Comparison of ENCODE assay signal across 15 cellular contexts in the genomic region with DNA sequence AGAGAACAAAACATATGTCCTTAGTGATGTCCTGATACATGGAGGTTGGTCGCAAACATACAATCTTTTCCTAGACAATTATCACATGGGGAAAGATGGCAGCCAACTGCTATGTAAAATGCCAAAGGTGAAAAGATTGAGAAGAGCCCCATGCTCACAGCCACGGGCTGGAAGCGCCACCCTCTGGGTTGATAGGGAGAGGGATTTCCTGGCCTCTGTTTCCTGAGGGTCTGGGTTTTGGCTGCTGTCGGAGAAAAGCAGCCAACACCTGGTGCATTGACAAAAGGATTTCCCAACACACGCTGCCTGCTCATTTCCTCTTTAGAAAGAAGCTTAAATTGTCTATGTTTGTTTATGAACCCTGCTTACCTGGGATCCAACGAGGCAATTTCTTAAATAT. TPM values are rescaled to one million over a fixed set of nuclear protein-coding genes. Genes with fewer than 3 reads are reported as not detected.
DNase-seq lines count a peak whose midpoint lies in the region; ATAC-seq, FAIRE-seq and TF ChIP-seq lines count a peak whose summit lies in the region.
"Had no signal": no experiment of that assay in that cellular context is flagged by ENCODE, and none has a peak within 500 bp of the region (broad histone marks: within the 10 kb centered on the region; RNA-seq: fewer than 3 reads in every experiment).

No MANE protein-coding gene starts in this region.

- no peak overlapping the region for H3K9ac ChIP-seq in K562 (ENCODE audit: insufficient read depth in 1 of 2, low read depth in 2 of 2, low read length in 2 of 2)

- no peak overlapping the region for H3K27ac ChIP-seq in K562 (ENCODE audit: extremely low read depth, low read depth, low read length)
- H3K27ac ChIP-seq in aorta (ENCODE audit: low read depth in 1 of 2, low read length in 2 of 2): no peak overlapping the region
- H3K27ac ChIP-seq: neutrophil had no signal

- TF ChIP-seq RAD21 in K562 (CRISPR knock-in tag; conservative IDR thresholded peaks at IDR 0.05 in 1 of 2, IDR thresholded peaks at IDR 0.05 in 1 of 2): peak; percentile 60 to 61

- peak; percentile 37 to 48 (median 38); a peak in 4 of 6 replicates for TF ChIP-seq CTCF in K562 (IDR thresholded peaks at IDR 0.05 in 2 of 3, conservative IDR thresholded peaks at IDR 0.05 in 1 of 3; ENCODE audit: insufficient read depth in 2 of 3, low read depth in 1 of 3, low read length in 3 of 3)

- peak; percentile 73 for ATAC-seq in K562
- ATAC-seq in aorta (ENCODE audit: low FRiP score): no peak
- ATAC-seq: activated CD8-positive, alpha-beta memory T cell treated with anti-CD3 and anti-CD28 coated beads, Interleukin-2, amount 10 ng/mL, durations not matched to agents 7 days and 5 days had no signal

- intact Hi-C loops in K562 (cut with micrococcal nuclease) (loop anchor here (5.0 kb wide), 1 partner anchor 96 kb away; no protein-coding TSS in a partner anchor), aorta (cut with DNase I) (no loop called here)

- no peaks in the 10 kb centered on the region for H3K9me1 ChIP-seq in K562 (ENCODE audit: control insufficient read depth, insufficient read depth, low read length)

- TF ChIP-seq POLR2A in K562 (conservative IDR thresholded peaks at IDR 0.05): no peak

- H3K4me1 ChIP-seq in K562 (replicated peaks in 1 of 2; ENCODE audit: control insufficient read depth in 2 of 2, insufficient read depth in 2 of 2, low read length in 2 of 2): no peaks in the 10 kb centered on the region; a peak in 1 of 5 replicates
- H3K4me1 ChIP-seq in aorta (ENCODE audit: control insufficient read depth in 1 of 2, insufficient read depth in 2 of 2, low read length in 2 of 2): no peaks in the 10 kb centered on the region
- H3K4me1 ChIP-seq: Caco-2 had no signal

- no peak overlapping the region for H3K4me2 ChIP-seq in K562 (ENCODE audit: insufficient read depth, low read length)

- in situ Hi-C loops in K562 (cut with MboI): no loop called here

- no peak for TF ChIP-seq EP300 in K562 (IDR thresholded peaks at IDR 0.05; ENCODE audit: low read length)

- FAIRE-seq in K562 (lab: Jason Lieb, UNC): no peak

- POLR2A ChIA-PET in K562 (lab: Yijun Ruan, JAX): interaction anchor here (1.1 kb wide), 1 partner anchor 25 kb away, joined by 3 read pairs; no protein-coding TSS in a partner anchor

- H4K20me1 ChIP-seq in K562 (replicated peaks; ENCODE audit: control insufficient read depth, insufficient read depth, low read length): no peaks in the 10 kb centered on the region

- H3K27me3 ChIP-seq in H7 (ENCODE audit: control insufficient read depth, insufficient read depth, low read length) (no peaks in the 10 kb centered on the region), K562 (ENCODE audit: control insufficient read depth in 2 of 2, insufficient read depth in 2 of 2, low read length in 2 of 2) (peaks cover 3 to 28% of the 10 kb centered on the region in 2 experiments; a peak in 3 of 5 replicates), aorta (ENCODE audit: control insufficient read depth in 1 of 2, insufficient read depth in 2 of 2, low read length in 1 of 2) (no peaks in the 10 kb centered on the region)

- BruUV-seq in K562 (replicated peaks; lab: Mats Ljungman, UMichigan): no TSS peak

- peak; percentile 86 for DNase-seq in ELF-1 (ENCODE audit: low read depth, low spot score)
- DNase-seq in H7: peak; percentile 54
- DNase-seq in K562 (ENCODE audit: extremely low read depth in 1 of 4, low spot score in 3 of 4): peak in 2 of 4 experiments; percentile 10
- peak; percentile 29 for DNase-seq in left kidney (ENCODE audit: low read depth, low spot score)
- DNase-seq in COLO668 (lab: John Stamatoyannopoulos, UW; ENCODE audit: unreplicated experiment): no peak
- no peak for DNase-seq in Ammon's horn (ENCODE audit: low spot score)
- DNase-seq in aorta: no peak
- DNase-seq: activated CD8-positive, alpha-beta memory T cell treated with anti-CD3 and anti-CD28 coated beads, Interleukin-2, amount 10 ng/mL, durations not matched to agents 7 days and 5 days; activated naive CD8-positive, alpha-beta T cell treated with anti-CD3 and anti-CD28 coated beads, Interleukin-2, amount 10 ng/mL, durations not matched to agents 7 days and 5 days; foreskin fibroblast; HFFc6; NCI-H345 had no signal

- H3K4me3 ChIP-seq in H7 (ENCODE audit: insufficient read depth, low read depth, low read length) (no peak overlapping the region), K562 (no peak overlapping the region), aorta (ENCODE audit: low read length in 2 of 2) (no peak overlapping the region)

- H3K36me3 ChIP-seq in H7 (replicated peaks; ENCODE audit: control insufficient read depth, insufficient read depth, low read length): no peaks in the 10 kb centered on the region
- H3K36me3 ChIP-seq in K562 (ENCODE audit: control insufficient read depth, insufficient read depth, low read length): no peaks in the 10 kb centered on the region
- H3K36me3 ChIP-seq in aorta (ENCODE audit: control insufficient read depth in 1 of 2, insufficient read depth in 2 of 2, low read length in 1 of 2): no peaks in the 10 kb centered on the region
- H3K36me3 ChIP-seq: neutrophil had no signal

- no peak overlapping the region for H2AFZ ChIP-seq in K562 (ENCODE audit: low read depth, low read length)

- H3K9me3 ChIP-seq in K562 (replicated peaks; ENCODE audit: control insufficient read depth, insufficient read depth, low read depth, low read length): 0 out of 2 replicates have a peak, but pooled peaks cover 1% of the 10 kb centered on the region
- no peaks in the 10 kb centered on the region for H3K9me3 ChIP-seq in aorta (ENCODE audit: control insufficient read depth, low read length)
- H3K9me3 ChIP-seq: Caco-2, neutrophil had no signal

- WGBS in K562 (ENCODE audit: insufficient coverage, low coverage, missing lambda C conversion rate): 0% methylated on average over 6 of the region's 6 CpGs
- 41 to 54% methylated on average over 6 of the region's 6 CpGs for WGBS in aorta, 2 donors

- H3K79me2 ChIP-seq in K562 (ENCODE audit: control insufficient read depth, insufficient read depth, low read length): no peaks in the 10 kb centered on the region

- CTCF ChIA-PET in K562 (lab: Yijun Ruan, JAX; ENCODE audit: low intra/inter-chr PET ratio): no interaction called here

TF ChIP-seq in K562, 482 proteins besides CTCF, POLR2A, EP300 and RAD21 (continues in another document):
- TF ChIP-seq, protein P1, sequence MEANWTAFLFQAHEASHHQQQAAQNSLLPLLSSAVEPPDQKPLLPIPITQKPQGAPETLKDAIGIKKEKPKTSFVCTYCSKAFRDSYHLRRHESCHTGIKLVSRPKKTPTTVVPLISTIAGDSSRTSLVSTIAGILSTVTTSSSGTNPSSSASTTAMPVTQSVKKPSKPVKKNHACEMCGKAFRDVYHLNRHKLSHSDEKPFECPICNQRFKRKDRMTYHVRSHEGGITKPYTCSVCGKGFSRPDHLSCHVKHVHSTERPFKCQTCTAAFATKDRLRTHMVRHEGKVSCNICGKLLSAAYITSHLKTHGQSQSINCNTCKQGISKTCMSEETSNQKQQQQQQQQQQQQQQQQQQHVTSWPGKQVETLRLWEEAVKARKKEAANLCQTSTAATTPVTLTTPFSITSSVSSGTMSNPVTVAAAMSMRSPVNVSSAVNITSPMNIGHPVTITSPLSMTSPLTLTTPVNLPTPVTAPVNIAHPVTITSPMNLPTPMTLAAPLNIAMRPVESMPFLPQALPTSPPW (CRISPR knock-in tag; IDR thresholded peaks at IDR 0.05): no peak
- TF ChIP-seq TARDBP (IDR thresholded peaks at IDR 0.05) (no peak), NFYB (IDR thresholded peaks at IDR 0.05; ENCODE audit: extremely low read depth, insufficient read length) (no peak), ZNF146 (CRISPR knock-in tag; IDR thresholded peaks at IDR 0.05; ENCODE audit: unreplicated experiment) (no peak), MXI1 (IDR thresholded peaks at IDR 0.05; ENCODE audit: low read depth, low read length) (no peak)

RNA-seq across cellular contexts. Expression of a gene that starts 43.8 kb away (rescaled TPM):
- total RNA-seq in H7 (2014; rRNA removed; shearing (Covaris generic)): 0.67 and 1.9 TPM in 2 replicates
- total RNA-seq in K562 (2011; cell fraction: chromatin; rRNA removed; ENCODE audit: low replicate concordance): 1.2 and 1.8 TPM in 2 replicates
- total RNA-seq in K562 (2011; cell fraction: nucleolus; rRNA removed): 0.83 and 1.3 TPM in 2 replicates
- total RNA-seq in K562 (2011; cell fraction: nucleoplasm; rRNA removed): 1.0 and 1.2 TPM in 2 replicates
- total RNA-seq in K562 (2014; rRNA removed) (2.5 and 3.2 TPM in 2 replicates), K562 (2014; rRNA removed; fragmentation: Illumina TruSeq; extraction: Trizol) (2.4 and 3.0 TPM in 2 replicates), K562 (2015; rRNA removed; fragmentation: Illumina TruSeq; extraction: Trizol) (2.4 and 2.6 TPM in 2 replicates), K562 (2021) (3.9 and 4.9 TPM in 2 replicates), aorta (10 to 100 TPM; 23.3 to 45.0 TPM)
- polyA plus RNA-seq in K562 (2011; rRNA removed) (0.32 and 0.52 TPM in 2 replicates), K562 (2014; fragmentation: Illumina TruSeq; extraction: Trizol) (3.9 and 4.5 TPM in 2 replicates), K562 (2014; fragmentation: Nextera tagmentation; extraction: Ambion mirVana) (under 1 TPM; 0.72 to 0.91 TPM), K562 (2014; rRNA removed) (3.0 and 5.2 TPM in 2 replicates), aorta (1 to 10 TPM; 3.8 to 9.1 TPM)
- 0.53 and 0.60 TPM in 2 replicates for polyA plus RNA-seq in K562 (2011; cell fraction: cytosol; rRNA removed)
- 0.29 and 0.40 TPM in 2 replicates for polyA plus RNA-seq in K562 (2011; cell fraction: nucleus; rRNA removed)
- 2.5 and 19.2 TPM in 2 replicates for polyA plus RNA-seq in K562 (2012)
- 0.60 and 1.1 TPM in 2 replicates for polyA minus RNA-seq in K562 (2011; rRNA and poly(A)+ RNA removed)
- 0.38 TPM in 1 of 2 replicates, not detected in the other for polyA minus RNA-seq in K562 (2011; cell fraction: cytosol; rRNA and poly(A)+ RNA removed)
- 0.11 and 0.67 TPM in 2 replicates for polyA minus RNA-seq in K562 (2011; cell fraction: nucleus; rRNA and poly(A)+ RNA removed)
- total RNA-seq: activated CD8-positive, alpha-beta memory T cell treated with anti-CD3 and anti-CD28 coated beads, Interleukin-2, amount 10 ng/mL, durations not matched to agents 7 days and 5 days; activated naive CD8-positive, alpha-beta T cell treated with anti-CD3 and anti-CD28 coated beads, Interleukin-2, amount 10 ng/mL, durations not matched to agents 7 days and 5 days; HFFc6 had no signal
- polyA plus RNA-seq: IgD-negative memory B cell had no signal

Comparison
In these comparisons a context has a peak if more than half of its experiments do, and no peak if none do; other contexts are left out.
1. DNase-seq: peak in ELF-1 (single experiment), H7 (single experiment) and left kidney (single experiment); none in COLO668 (single experiment), Ammon's horn (single experiment) and aorta (0 of 2).